ENCODE assay signal across 20 cellular contexts in the genomic region with DNA sequence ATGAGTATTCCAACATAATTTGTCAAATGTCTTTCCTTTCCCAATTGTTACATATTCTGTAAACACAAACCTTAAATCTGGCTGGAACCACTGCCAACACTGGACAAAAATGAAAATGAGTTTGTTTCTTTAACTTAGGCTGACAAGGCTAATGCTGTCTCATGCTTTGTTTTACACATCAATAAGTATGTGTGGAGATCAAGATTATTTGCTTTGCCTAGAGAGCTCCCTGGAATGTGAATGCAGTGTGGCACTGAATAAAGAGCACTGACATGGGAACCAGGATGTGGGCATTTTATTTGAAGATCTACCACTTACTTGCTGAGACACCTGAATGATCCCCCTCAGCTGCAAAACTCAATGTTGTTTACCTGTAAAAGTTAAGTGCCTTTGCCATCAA.
A peak's percentile ranks its signal among the peaks of the same experiment; 100 is the strongest.
DNase-seq lines count a peak whose midpoint lies in the region; ATAC-seq and TF ChIP-seq lines count a peak whose summit lies in the region.
"Had no signal": no experiment of that assay in that cellular context is flagged by ENCODE, and none has a peak within 500 bp of the region (broad histone marks: within the 10 kb centered on the region; RNA-seq: fewer than 3 reads in every experiment).

No MANE protein-coding gene starts in this region.

- H3K4me3 ChIP-seq in PC-3 (ENCODE audit: low read length) (no peak overlapping the region), fibroblast of the aortic adventitia (ENCODE audit: low read depth, low read length) (no peak overlapping the region), retinal pigment epithelial cell (ENCODE audit: low read length) (no peak overlapping the region)
- H3K4me3 ChIP-seq: esophagus squamous epithelium had no signal

- POLR2A ChIA-PET in PC-3 (lab: Charles Lee; ENCODE audit: unreplicated experiment): no interaction called here

- H3K36me3 ChIP-seq in PC-3 (ENCODE audit: low read depth, low read length): no peaks in the 10 kb centered on the region

- ATAC-seq in PC-3: peak; percentile 97
- ATAC-seq: activated CD4-positive, alpha-beta T cell treated with anti-CD3 and anti-CD28 coated beads for 36 hours; left cardiac atrium; naive thymus-derived CD4-positive, alpha-beta T cell had no signal

- no peak overlapping the region for H3K9ac ChIP-seq in PC-3 (ENCODE audit: low read length)

- no peaks in the 10 kb centered on the region for H3K79me2 ChIP-seq in PC-3 (ENCODE audit: low read length)

- H3K4me2 ChIP-seq in PC-3 (ENCODE audit: low read length): no peak overlapping the region

- TSS peak; percentile 8 for BruUV-seq in PC-3 (replicated peaks; lab: Mats Ljungman, UMichigan)

- DNase-seq in NCI-H2196 (lab: John Stamatoyannopoulos, UW; ENCODE audit: unreplicated experiment) (peak; percentile 4), NCI-H2196 treated with DMSO at 0.1 percent for 48 hours (lab: John Stamatoyannopoulos, UW; ENCODE audit: unreplicated experiment) (no peak), PC-3 (peak; percentile 45), fibroblast of the aortic adventitia (ENCODE audit: low read depth) (peak; percentile 67), retinal pigment epithelial cell (ENCODE audit: low read depth) (peak; percentile 24), T1000 (lab: John Stamatoyannopoulos, UW) (no peak), NCI-H526 treated with DMSO at 0.1 percent for 48 hours (lab: John Stamatoyannopoulos, UW) (no peak)
- no peak for DNase-seq in activated CD4-positive, CD25-positive, alpha-beta regulatory T cell (lab: John Stamatoyannopoulos, UW)
- DNase-seq: activated CD4-positive, alpha-beta T cell treated with anti-CD3 and anti-CD28 coated beads for 36 hours; CD4-positive, alpha-beta T cell; esophagus squamous epithelium; KBM-7; left cardiac atrium; naive thymus-derived CD4-positive, alpha-beta T cell; NCI-H1105 treated with DMSO at 0.1 percent for 48 hours; NCI-H345; posterior cingulate gyrus; Right ventricle myocardium superior; stimulated activated naive CD4-positive, alpha-beta T cell; trophoblast cell had no signal

- H3K9me3 ChIP-seq in PC-3 (ENCODE audit: low read length): no peaks in the 10 kb centered on the region
- H3K9me3 ChIP-seq: esophagus squamous epithelium had no signal

- intact Hi-C loops in PC-3 (cut with micrococcal nuclease): loop anchor here (5.0 kb wide), 1 partner anchor 60 kb away; the partner anchor contains the start of gene RALGAPA1

- no peaks in the 10 kb centered on the region for H3K9me2 ChIP-seq in PC-3 (replicated peaks; ENCODE audit: low read length)

- TF ChIP-seq CTCF in PC-3 (conservative IDR thresholded peaks at IDR 0.05; ENCODE audit: low read depth, low read length) (no peak), fibroblast of the aortic adventitia (IDR thresholded peaks at IDR 0.05; ENCODE audit: insufficient read depth, low read length) (no peak), retinal pigment epithelial cell (conservative IDR thresholded peaks at IDR 0.05; ENCODE audit: low read depth, low read length) (no peak)

- no peaks in the 10 kb centered on the region for H3K27me3 ChIP-seq in PC-3 (ENCODE audit: low read length)
- H3K27me3 ChIP-seq: esophagus squamous epithelium had no signal

- CTCF ChIA-PET in PC-3 (lab: Charles Lee): no interaction called here

- H2AFZ ChIP-seq in PC-3 (ENCODE audit: low read length): no peak overlapping the region

- H3F3A ChIP-seq in PC-3 (ENCODE audit: low read length, unreplicated experiment): no peaks in the 10 kb centered on the region

- H4K20me1 ChIP-seq in PC-3 (ENCODE audit: low read length): no peaks in the 10 kb centered on the region

- peak overlapping the region; percentile 8; the same call in 1 of the 2 replicates for H3K27ac ChIP-seq in PC-3 (ENCODE audit: low read length)
- H3K27ac ChIP-seq: esophagus squamous epithelium had no signal

- H3K4me1 ChIP-seq in PC-3 (ENCODE audit: insufficient read depth, low read length): no peaks in the 10 kb centered on the region
- H3K4me1 ChIP-seq: esophagus squamous epithelium had no signal

Comparison
In these comparisons a context has a peak if more than half of its experiments do, and no peak if none do; other contexts are left out.
1. DNase-seq: peak in NCI-H2196 (single experiment), PC-3 (single experiment), fibroblast of the aortic adventitia (single experiment) and retinal pigment epithelial cell (single experiment); none in NCI-H2196 treated with DMSO at 0.1 percent for 48 hours (single experiment), T1000 (single experiment), activated CD4-positive, CD25-positive, alpha-beta regulatory T cell (0 of 4) and NCI-H526 treated with DMSO at 0.1 percent for 48 hours (single experiment).